ENCODE assay signal across 9 cellular contexts in the genomic region with DNA sequence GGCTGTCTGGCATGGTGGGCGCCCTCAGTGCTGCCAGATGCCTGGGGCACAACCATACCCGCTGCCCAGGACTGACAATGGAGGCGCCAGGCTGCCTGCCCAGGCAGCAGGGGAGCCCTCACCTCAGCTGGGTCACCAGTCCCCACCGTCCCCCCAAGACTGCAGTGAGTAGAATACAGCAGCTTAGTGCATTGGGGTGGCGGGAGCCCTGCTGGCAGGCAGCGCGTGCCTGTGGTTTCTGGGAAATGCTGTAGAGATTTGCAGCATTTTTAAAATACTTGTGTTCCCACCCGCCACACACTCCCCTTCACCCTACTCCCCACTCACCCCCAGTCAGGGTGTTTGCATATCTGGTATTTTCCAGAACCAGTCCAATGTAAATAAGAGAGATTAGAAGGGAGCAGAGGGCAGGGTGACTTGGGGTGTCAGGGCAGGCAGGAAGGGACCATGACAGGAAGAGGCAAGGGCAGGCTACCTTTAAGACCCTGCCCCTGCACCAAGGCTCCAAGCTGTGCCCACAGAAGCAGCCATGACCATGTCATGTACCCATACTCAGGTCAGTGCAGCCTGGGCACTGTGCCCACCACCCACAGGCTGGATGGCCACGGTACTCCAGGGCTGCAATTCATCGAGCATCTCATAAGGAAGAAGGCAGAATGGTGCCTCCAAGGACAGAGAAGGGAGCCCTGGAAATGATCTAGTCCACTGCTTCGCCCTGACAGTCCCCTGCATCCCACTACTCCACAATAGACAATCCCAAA. TPM values are rescaled to one million over a fixed set of nuclear protein-coding genes. Genes with fewer than 3 reads are reported as not detected.
DNase-seq lines count a peak whose midpoint lies in the region; ATAC-seq and TF ChIP-seq lines count a peak whose summit lies in the region.
"Had no signal": no experiment of that assay in that cellular context is flagged by ENCODE, and none has a peak within 500 bp of the region (broad histone marks: within the 10 kb centered on the region; RNA-seq: fewer than 3 reads in every experiment).

No MANE protein-coding gene starts in this region.

- peak overlapping the region; percentile 93 for H3K27ac Mint-ChIP-seq in T-helper 17 cell
- H3K27ac Mint-ChIP-seq in activated naive CD4-positive, alpha-beta T cell treated with anti-CD3 and anti-CD28 coated beads for 36 hours = no peak overlapping the region

- intact Hi-C loops in spleen (cut with DNase I; ENCODE audit: low total_unique reads) = no loop called here
- intact Hi-C loops in activated naive CD4-positive, alpha-beta T cell treated with anti-CD3 and anti-CD28 coated beads for 36 hours (cut with micrococcal nuclease) = no loop called here

- H3K9me3 ChIP-seq in T-helper 17 cell (ENCODE audit: control insufficient read depth, low read length, poor library complexity, severe bottlenecking) = no peaks in the 10 kb centered on the region
- H3K9me3 ChIP-seq in spleen = no peaks in the 10 kb centered on the region

- DNase-seq in GM03348 (ENCODE audit: low spot score) = peak; percentile 63
- no peak for DNase-seq in T-helper 17 cell
- peak; percentile 80 for DNase-seq in fibroblast of peridontal ligament (ENCODE audit: extremely low read depth)
- peak; percentile 60 for DNase-seq in spleen
- DNase-seq in NCI-H748 treated with DMSO at 0.1 percent for 48 hours (lab: John Stamatoyannopoulos, UW) = no peak
- DNase-seq in activated naive CD4-positive, alpha-beta T cell treated with anti-CD3 and anti-CD28 coated beads for 36 hours = no peak
- no peak for DNase-seq in central memory CD4-positive, alpha-beta T cell
- DNase-seq: left colon had no signal

- peaks cover 18 to 84% (median 61%) of the 10 kb centered on the region in 6 donors for H3K4me1 ChIP-seq in spleen

- WGBS in spleen, 5 donors = 68 to 83% (median 76%) methylated on average over 4 to 11 of the region's 11 CpGs

- no peak for TF ChIP-seq POLR2A in spleen (IDR thresholded peaks at IDR 0.05)

- no peaks in the 10 kb centered on the region for H3K27me3 Mint-ChIP-seq in T-helper 17 cell
- H3K27me3 Mint-ChIP-seq in activated naive CD4-positive, alpha-beta T cell treated with anti-CD3 and anti-CD28 coated beads for 36 hours (ENCODE audit: low read depth) = no peaks in the 10 kb centered on the region

- no peaks in the 10 kb centered on the region for H3K36me3 ChIP-seq in spleen

- peaks cover 35% of the 10 kb centered on the region for H3K4me1 Mint-ChIP-seq in T-helper 17 cell
- peaks cover 18% of the 10 kb centered on the region for H3K4me1 Mint-ChIP-seq in activated naive CD4-positive, alpha-beta T cell treated with anti-CD3 and anti-CD28 coated beads for 36 hours (ENCODE audit: low read depth)

- H3K27me3 ChIP-seq in spleen (replicated peaks in 1 of 7) = no peaks in the 10 kb centered on the region

- H3K27ac ChIP-seq in spleen = peak overlapping the region in 7 of 8 donors; percentile 65 to 82 (median 77)

- ATAC-seq in T-helper 17 cell = no peak
- ATAC-seq in HG02571 (IDR thresholded peaks at IDR 0.05; ENCODE audit: unreplicated experiment) = no peak
- ATAC-seq: left colon had no signal

- H3K4me3 Mint-ChIP-seq in T-helper 17 cell = no peak overlapping the region
- no peak overlapping the region for H3K4me3 Mint-ChIP-seq in activated naive CD4-positive, alpha-beta T cell treated with anti-CD3 and anti-CD28 coated beads for 36 hours

- H3K4me3 ChIP-seq in spleen = peak overlapping the region in 1 of 8 donors; percentile 26

- H3K9me3 Mint-ChIP-seq in activated naive CD4-positive, alpha-beta T cell treated with anti-CD3 and anti-CD28 coated beads for 36 hours = no peaks in the 10 kb centered on the region

- CTCF ChIA-PET in activated naive CD4-positive, alpha-beta T cell treated with anti-CD3 and anti-CD28 coated beads for 36 hours (lab: Charles Lee) = no interaction called here

- TF ChIP-seq CTCF in spleen (IDR thresholded peaks at IDR 0.05 in 8 of 11, conservative IDR thresholded peaks at IDR 0.05 in 3 of 11) = no peak

- no peaks in the 10 kb centered on the region for H3K36me3 Mint-ChIP-seq in T-helper 17 cell (ENCODE audit: low read depth)
- H3K36me3 Mint-ChIP-seq in activated naive CD4-positive, alpha-beta T cell treated with anti-CD3 and anti-CD28 coated beads for 36 hours (ENCODE audit: low read depth) = no peaks in the 10 kb centered on the region

RNA-seq across cellular contexts. Expression of a gene that starts 21.5 kb away (rescaled TPM):
- total RNA-seq in T-helper 17 cell = 100 to 1,000 TPM; 142 to 153 TPM
- 100 to 1,000 TPM in 2 of 7 donors, 10 to 100 TPM in 5; 57.6 to 114 (median 85.5) TPM for total RNA-seq in spleen
- 10 to 100 TPM; 24.2 to 55.0 (median 44.5) TPM for polyA plus RNA-seq in spleen
- 10 to 100 TPM; 23.8 to 25.0 TPM for total RNA-seq in activated naive CD4-positive, alpha-beta T cell treated with anti-CD3 and anti-CD28 coated beads for 36 hours

Comparison
In these comparisons a context has a peak if more than half of its experiments do, and no peak if none do; other contexts are left out.
1. DNase-seq: peak in GM03348 (single experiment), fibroblast of peridontal ligament (single experiment) and spleen (single experiment); none in T-helper 17 cell (0 of 3), NCI-H748 treated with DMSO at 0.1 percent for 48 hours (single experiment), activated naive CD4-positive, alpha-beta T cell treated with anti-CD3 and anti-CD28 coated beads for 36 hours (single experiment) and central memory CD4-positive, alpha-beta T cell (single experiment).